14 cellular contexts compared by ENCODE assay signal in the genomic region with DNA sequence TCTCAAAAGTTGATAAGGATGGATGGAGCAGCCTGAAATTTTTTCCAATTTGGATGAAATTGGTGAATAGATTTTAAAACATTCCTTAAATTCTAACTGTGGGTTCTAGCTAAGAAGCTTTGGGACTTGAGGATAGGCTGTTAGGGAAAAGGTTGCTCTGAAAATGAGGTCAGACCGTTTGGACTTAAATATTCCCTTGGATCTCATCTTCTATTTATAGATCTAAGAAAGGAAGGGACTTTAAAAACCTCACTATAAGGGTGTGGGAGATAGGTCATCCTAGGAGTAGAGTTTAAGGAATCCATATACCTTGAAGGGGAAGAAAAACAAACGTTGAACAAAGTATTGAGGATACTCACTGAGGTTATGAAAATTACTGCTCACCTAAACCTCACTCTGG. TPM values are rescaled to one million over a fixed set of nuclear protein-coding genes. Genes with fewer than 3 reads are reported as not detected.
DNase-seq lines count a peak whose midpoint lies in the region; ATAC-seq, FAIRE-seq and TF ChIP-seq lines count a peak whose summit lies in the region.
"Had no signal": no experiment of that assay in that cellular context is flagged by ENCODE, and none has a peak within 500 bp of the region (broad histone marks: within the 10 kb centered on the region; RNA-seq: fewer than 3 reads in every experiment).

No MANE protein-coding gene starts in this region.

- H4K20me1 ChIP-seq in HCT116 (ENCODE audit: insufficient read depth), result no peaks in the 10 kb centered on the region

- H3K27ac ChIP-seq in A549 (peak overlapping the region; percentile 35 to 98; a peak in 5 of 6 replicates), HCT116 (ENCODE audit: low read depth, low read length) (peak overlapping the region; percentile 72; the same call in 1 of the 2 replicates)

- H3K27me3 Mint-ChIP-seq in progenitor cell of endocrine pancreas, result no peaks in the 10 kb centered on the region

- peaks cover 26% of the 10 kb centered on the region for H3K36me3 Mint-ChIP-seq in progenitor cell of endocrine pancreas (ENCODE audit: insufficient read depth)

- CTCF ChIA-PET in A549 (lab: Yijun Ruan, JAX) (interaction anchor here (0.6 to 3.2 kb wide), 40 partner anchors 9 to 585 kb away, joined by 3 to 26 read pairs (median 4); partner anchors contain the start of genes ATG16L1, NEU2 and SNORC), HCT116 (lab: Charles Lee) (interaction anchor here (0.6 to 2.9 kb wide), 13 partner anchors 9 to 393 kb away, joined by 3 to 32 read pairs (median 3); partner anchors contain the start of genes NEU2 and SNORC)

- RAD21 ChIA-PET in HCT116 (lab: Charles Lee; ENCODE audit: low non-redundant PET in 1 of 2, low total read pairs in 2 of 2, uncharacterized antibody in 2 of 2, unreplicated experiment in 2 of 2), result interaction anchor here (1.7 to 1.8 kb wide), 2 partner anchors 128 to 176 kb away, joined by 6 to 7 read pairs; no protein-coding TSS in a partner anchor

- no peaks in the 10 kb centered on the region for H3K9me2 ChIP-seq in HCT116 (ENCODE audit: insufficient read depth)

- TF ChIP-seq RAD21 in A549 (conservative IDR thresholded peaks at IDR 0.05 in 1 of 2, IDR thresholded peaks at IDR 0.05 in 1 of 2) (no peak), HCT116 (IDR thresholded peaks at IDR 0.05; ENCODE audit: low read depth) (no peak)

- intact Hi-C loops in HCT116 (cut with micrococcal nuclease), result loop anchor here (1.0 to 5.0 kb wide), 4 partner anchors 130 to 399 kb away; partner anchors contain the start of gene ATG16L1

- H3K4me1 ChIP-seq in A549 (peaks cover 60% of the 10 kb centered on the region), HCT116 (ENCODE audit: control insufficient read depth in 1 of 2, insufficient read depth in 2 of 2, low read length in 2 of 2) (peaks cover 54 to 64% of the 10 kb centered on the region in 2 experiments)

- DNase-seq in A549 (ENCODE audit: low read depth in 1 of 2, low spot score in 1 of 2) (no peak), HCT116 (ENCODE audit: low read depth, low spot score) (no peak), fibroblast of peridontal ligament (ENCODE audit: extremely low read depth) (peak; percentile 21), progenitor cell of endocrine pancreas (ENCODE audit: low spot score, unreplicated experiment) (no peak), OCI-M2 (lab: John Stamatoyannopoulos, UW; ENCODE audit: unreplicated experiment) (no peak), GM03348 (ENCODE audit: low spot score) (no peak)
- DNase-seq: GOT3, NCI-H1092, NCI-H146, NCI-H2029 treated with DMSO at 0.1 percent for 48 hours, NCI-H2171 had no signal

- H3K4me3 Mint-ChIP-seq in progenitor cell of endocrine pancreas (ENCODE audit: low read depth), result no peak overlapping the region

- no peaks in the 10 kb centered on the region for H3K9me3 ChIP-seq in A549
- no peaks in the 10 kb centered on the region for H3K9me3 ChIP-seq in HCT116 (ENCODE audit: control insufficient read depth in 1 of 2, insufficient read depth in 1 of 2, low read depth in 1 of 2, low read length in 2 of 2)
- H3K9me3 ChIP-seq: MG63 had no signal

- peaks cover 6% of the 10 kb centered on the region for H3K4me1 Mint-ChIP-seq in progenitor cell of endocrine pancreas (ENCODE audit: low read depth)

- peaks cover 6 to 17% of the 10 kb centered on the region in 2 experiments; a peak in 3 of 4 replicates for H3K36me3 ChIP-seq in HCT116 (ENCODE audit: control insufficient read depth in 1 of 2, insufficient read depth in 2 of 2, low read length in 2 of 2)

- no peaks in the 10 kb centered on the region for H3K79me2 ChIP-seq in HCT116 (ENCODE audit: insufficient read depth, low read length)

- BruUV-seq in HCT116 (replicated peaks; lab: Mats Ljungman, UMichigan), result no TSS peak

- POLR2A ChIA-PET in A549 (lab: Yijun Ruan, JAX), result no interaction called here
- POLR2A ChIA-PET in HCT116 (lab: Charles Lee), result no interaction called here

- no peak for ATAC-seq in A549
- no peak for ATAC-seq in HCT116
- no peak for ATAC-seq in HG03095 (IDR thresholded peaks at IDR 0.05; ENCODE audit: unreplicated experiment)

- no peak overlapping the region for H3K9ac ChIP-seq in HCT116 (ENCODE audit: low read length)

- no peak for FAIRE-seq in A549 (lab: Jason Lieb, UNC)
- FAIRE-seq: D721Med had no signal

- TF ChIP-seq POLR2A in A549 (IDR thresholded peaks at IDR 0.05; ENCODE audit: low read length) (no peak), HCT116 (IDR thresholded peaks at IDR 0.05; ENCODE audit: borderline replicate concordance, extremely low read depth, insufficient read depth, insufficient read length) (no peak)

- H3K9me3 Mint-ChIP-seq in progenitor cell of endocrine pancreas (ENCODE audit: low read depth), result no peaks in the 10 kb centered on the region

- H3K4me3 ChIP-seq in A549, result no peak overlapping the region
- H3K4me3 ChIP-seq in HCT116 (replicated peaks in 1 of 2; ENCODE audit: low read depth in 1 of 2, low read length in 2 of 2), result no peak overlapping the region
- H3K4me3 ChIP-seq: MG63 had no signal

- no peaks in the 10 kb centered on the region for H3K27me3 ChIP-seq in HCT116 (ENCODE audit: insufficient read depth, low read length)
- H3K27me3 ChIP-seq: MG63 had no signal

- no peak overlapping the region for H2AFZ ChIP-seq in HCT116 (ENCODE audit: low read depth, low read length, poor library complexity, severe bottlenecking)

- H3K4me2 ChIP-seq in A549 (peak overlapping the region; percentile 90; the same call in 1 of the 3 replicates), HCT116 (ENCODE audit: low read length) (peak overlapping the region; percentile 75; the same call in 1 of the 2 replicates)

- TF ChIP-seq EP300 in A549 (IDR thresholded peaks at IDR 0.05), result no peak

- TF ChIP-seq CTCF in A549 (IDR thresholded peaks at IDR 0.05), result no peak
- no peak for TF ChIP-seq CTCF in HCT116 (IDR thresholded peaks at IDR 0.05 in 2 of 3, conservative IDR thresholded peaks at IDR 0.05 in 1 of 3; ENCODE audit: borderline replicate concordance in 1 of 3, insufficient read depth in 1 of 3, low read depth in 2 of 3, low read length in 2 of 3)
- TF ChIP-seq CTCF in progenitor cell of endocrine pancreas (IDR thresholded peaks at IDR 0.05; ENCODE audit: unreplicated experiment), result no peak

- 30% methylated on average over 2 of the region's 2 CpGs for WGBS in A549 (ENCODE audit: missing lambda C conversion rate)

- H3K27ac Mint-ChIP-seq in progenitor cell of endocrine pancreas, result peak overlapping the region; percentile 65

TF ChIP-seq in A549, 52 proteins besides CTCF, POLR2A, EP300 and RAD21:
- TF ChIP-seq HOXB5 (CRISPR knock-in tag; IDR thresholded peaks at IDR 0.05) (no peak), CEBPB (IDR thresholded peaks at IDR 0.05) (no peak), NR3C1 (IDR thresholded peaks at IDR 0.05) (no peak), JUNB (IDR thresholded peaks at IDR 0.05) (no peak), HDAC2 (IDR thresholded peaks at IDR 0.05) (no peak), SREBF2 (IDR thresholded peaks at IDR 0.05) (no peak)
- TF ChIP-seq, protein P1, sequence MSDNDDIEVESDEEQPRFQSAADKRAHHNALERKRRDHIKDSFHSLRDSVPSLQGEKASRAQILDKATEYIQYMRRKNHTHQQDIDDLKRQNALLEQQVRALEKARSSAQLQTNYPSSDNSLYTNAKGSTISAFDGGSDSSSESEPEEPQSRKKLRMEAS (IDR thresholded peaks at IDR 0.05), result no peak

TF ChIP-seq in HCT116, 20 proteins besides CTCF, POLR2A, EP300 and RAD21 (continues in another document):
- TF ChIP-seq ZFX (IDR thresholded peaks at IDR 0.05) (no peak), CBX3 (IDR thresholded peaks at IDR 0.05; ENCODE audit: low read depth) (no peak), CEBPB (IDR thresholded peaks at IDR 0.05; ENCODE audit: low read depth) (no peak), EZH2phosphoT487 (IDR thresholded peaks at IDR 0.05; ENCODE audit: borderline replicate concordance) (no peak), EZH2 (IDR thresholded peaks at IDR 0.05) (no peak), EGR1 (IDR thresholded peaks at IDR 0.05; ENCODE audit: low read depth) (no peak), YY1 (IDR thresholded peaks at IDR 0.05; ENCODE audit: extremely low read depth, insufficient replicate concordance, low read depth, low read length) (no peak), FOSL1 (IDR thresholded peaks at IDR 0.05; ENCODE audit: low read depth) (no peak)
- TF ChIP-seq, protein P2, sequence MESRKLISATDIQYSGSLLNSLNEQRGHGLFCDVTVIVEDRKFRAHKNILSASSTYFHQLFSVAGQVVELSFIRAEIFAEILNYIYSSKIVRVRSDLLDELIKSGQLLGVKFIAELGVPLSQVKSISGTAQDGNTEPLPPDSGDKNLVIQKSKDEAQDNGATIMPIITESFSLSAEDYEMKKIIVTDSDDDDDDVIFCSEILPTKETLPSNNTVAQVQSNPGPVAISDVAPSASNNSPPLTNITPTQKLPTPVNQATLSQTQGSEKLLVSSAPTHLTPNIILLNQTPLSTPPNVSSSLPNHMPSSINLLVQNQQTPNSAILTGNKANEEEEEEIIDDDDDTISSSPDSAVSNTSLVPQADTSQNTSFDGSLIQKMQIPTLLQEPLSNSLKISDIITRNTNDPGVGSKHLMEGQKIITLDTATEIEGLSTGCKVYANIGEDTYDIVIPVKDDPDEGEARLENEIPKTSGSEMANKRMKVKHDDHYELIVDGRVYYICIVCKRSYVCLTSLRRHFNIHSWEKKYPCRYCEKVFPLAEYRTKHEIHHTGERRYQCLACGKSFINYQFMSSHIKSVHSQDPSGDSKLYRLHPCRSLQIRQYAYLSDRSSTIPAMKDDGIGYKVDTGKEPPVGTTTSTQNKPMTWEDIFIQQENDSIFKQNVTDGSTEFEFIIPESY (IDR thresholded peaks at IDR 0.05; ENCODE audit: extremely low read depth, insufficient replicate concordance, low read length), result no peak
- TF ChIP-seq, protein P3, sequence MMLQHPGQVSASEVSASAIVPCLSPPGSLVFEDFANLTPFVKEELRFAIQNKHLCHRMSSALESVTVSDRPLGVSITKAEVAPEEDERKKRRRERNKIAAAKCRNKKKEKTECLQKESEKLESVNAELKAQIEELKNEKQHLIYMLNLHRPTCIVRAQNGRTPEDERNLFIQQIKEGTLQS (IDR thresholded peaks at IDR 0.05), result no peak

RNA-seq across cellular contexts. Expression of gene SNORC, which starts 17.4 kb away (rescaled TPM):
- polyA plus RNA-seq in A549 (2011; rRNA removed), result 8.5 and 9.1 TPM in 2 replicates
- polyA plus RNA-seq in A549 (2012; cell fraction: cytosol; rRNA removed), result 5.2 and 7.8 TPM in 2 replicates
- polyA plus RNA-seq in A549 (2012; cell fraction: nucleus; rRNA removed), result 14.1 and 16.3 TPM in 2 replicates
- 7.0 to 8.4 TPM (median 7.2 TPM) in 3 replicates for polyA plus RNA-seq in A549 (2017; fragmentation: RNase III; extraction: RNeasy Plus Mini Kit Qiagen cat#74134 plus additional on column Dnase treatment)
- 7.2 and 8.8 TPM in 2 replicates for polyA minus RNA-seq in A549 (2011; rRNA and poly(A)+ RNA removed)
- 14.0 TPM for total RNA-seq in HCT116 (2021; ENCODE audit: unreplicated experiment)
- polyA plus RNA-seq in HCT116 (2012), result 8.4 and 8.9 TPM in 2 replicates
- 1.8 and 2.8 TPM in 2 replicates for total RNA-seq in progenitor cell of endocrine pancreas
